ENCODE assay signal across 17 cellular contexts in the genomic region with DNA sequence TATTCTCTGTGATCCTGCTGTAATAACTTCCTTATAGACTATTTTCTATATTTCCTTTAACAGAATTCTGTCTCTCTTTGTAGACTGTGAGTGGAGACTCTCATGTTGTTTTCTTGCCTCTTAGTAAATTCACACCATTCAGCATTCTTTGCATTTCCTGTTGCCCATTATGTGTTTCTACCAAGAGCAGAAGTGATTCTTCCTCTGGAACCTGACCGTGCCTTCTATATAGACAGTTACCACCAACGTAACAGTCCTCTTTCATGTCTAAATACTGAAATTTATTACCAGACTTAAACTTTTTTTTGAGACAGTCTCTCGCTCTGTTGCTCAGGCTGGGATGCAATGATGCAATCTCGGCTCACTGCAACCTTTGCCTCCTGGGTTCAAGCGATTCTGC.
"Had no signal": no experiment of that assay in that cellular context is flagged by ENCODE, and none has a peak within 500 bp of the region (broad histone marks: within the 10 kb centered on the region; RNA-seq: fewer than 3 reads in every experiment).

No MANE protein-coding gene starts in this region.

- ATAC-seq: left ventricle myocardium superior, mucosa of descending colon had no signal

- H3K4me3 Mint-ChIP-seq: activated CD4-positive, alpha-beta memory T cell treated with anti-CD3 and anti-CD28 coated beads for 36 hours; activated naive CD4-positive, alpha-beta T cell treated with anti-CD3 and anti-CD28 coated beads, Interleukin-2, amount 50 U/mL, for 24 hours; dendritic cell treated with granulocyte-macrophage colony-stimulating factor and Interleukin-4, amounts not matched to agents 40 ng/mL and 50 ng/mL, for 4 days; memory B cell; naive B cell had no signal

- H3K27ac Mint-ChIP-seq: activated CD4-positive, alpha-beta memory T cell treated with anti-CD3 and anti-CD28 coated beads for 36 hours; dendritic cell treated with granulocyte-macrophage colony-stimulating factor and Interleukin-4, amounts not matched to agents 40 ng/mL and 50 ng/mL, for 4 days; memory B cell had no signal

- DNase-seq: activated CD4-positive, alpha-beta memory T cell treated with anti-CD3 and anti-CD28 coated beads for 36 hours; activated gamma-delta T cell; activated T-cell treated with anti-CD3 and anti-CD28 coated beads, Interleukin-2, amount 50 U/mL, for 48 hours; effector CD8-positive, alpha-beta T cell; esophagus squamous epithelium; left ventricle myocardium superior; mucosa of descending colon; naive B cell; pancreas; spleen; stimulated activated CD4-positive, alpha-beta T cell treated with anti-CD3 and anti-CD28 coated beads, Interleukin-4, amount 100 ng/mL, for 4 hours; stimulated activated naive CD4-positive, alpha-beta T cell; trophoblast cell; WERI-Rb-1 had no signal

- H3K27me3 Mint-ChIP-seq: activated CD4-positive, alpha-beta memory T cell treated with anti-CD3 and anti-CD28 coated beads for 36 hours; activated naive CD4-positive, alpha-beta T cell treated with anti-CD3 and anti-CD28 coated beads, Interleukin-2, amount 50 U/mL, for 24 hours; dendritic cell treated with granulocyte-macrophage colony-stimulating factor and Interleukin-4, amounts not matched to agents 40 ng/mL and 50 ng/mL, for 4 days; memory B cell; naive B cell had no signal

- H3K9me3 Mint-ChIP-seq: activated CD4-positive, alpha-beta memory T cell treated with anti-CD3 and anti-CD28 coated beads for 36 hours; activated naive CD4-positive, alpha-beta T cell treated with anti-CD3 and anti-CD28 coated beads, Interleukin-2, amount 50 U/mL, for 24 hours; dendritic cell treated with granulocyte-macrophage colony-stimulating factor and Interleukin-4, amounts not matched to agents 40 ng/mL and 50 ng/mL, for 4 days; memory B cell; naive B cell had no signal
